ENCODE assay signal across 16 cellular contexts in the genomic region with DNA sequence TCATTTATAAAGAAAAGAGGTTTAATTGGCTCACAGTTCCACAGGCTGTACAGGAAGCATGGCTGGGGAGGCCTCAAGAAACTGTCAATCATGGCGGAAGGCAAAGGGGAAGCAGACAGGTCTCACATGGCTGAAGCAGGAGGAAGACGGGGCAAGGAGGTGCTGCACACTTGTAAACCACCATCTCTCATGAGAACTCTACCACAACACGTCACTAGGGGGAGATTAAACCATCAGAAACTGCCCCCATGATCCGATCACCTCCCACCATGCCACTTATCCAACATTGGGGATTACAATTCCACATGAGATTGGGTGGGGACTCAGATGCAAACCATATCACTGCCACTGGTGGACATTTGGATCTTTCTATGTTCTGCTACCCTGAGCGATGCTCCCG.
DNase-seq lines count a peak whose midpoint lies in the region; FAIRE-seq and TF ChIP-seq lines count a peak whose summit lies in the region.
"Had no signal": no experiment of that assay in that cellular context is flagged by ENCODE, and none has a peak within 500 bp of the region (broad histone marks: within the 10 kb centered on the region; RNA-seq: fewer than 3 reads in every experiment).

No MANE protein-coding gene starts in this region.

- no peak overlapping the region for H3K14ac ChIP-seq in trophoblast cell (ENCODE audit: low read length)

- DNase-seq in MCF 10A (ENCODE audit: unreplicated experiment) (peak; percentile 32), breast epithelium (ENCODE audit: low spot score in 2 of 2) (no peak), KBM-7 (peak; percentile 29), bronchial epithelial cell (ENCODE audit: low read depth) (peak; percentile 22), stomach (peak; percentile 7), trophoblast cell (no peak), RCC 7860 (ENCODE audit: low spot score) (no peak)
- DNase-seq in NK-92 treated with Interleukin-12 subunit alpha and Interleukin-12 subunit beta, amount 100 ng/mL, for 24 hours (lab: John Stamatoyannopoulos, UW): no peak
- DNase-seq: activated CD4-positive, alpha-beta T cell treated with anti-CD3 and anti-CD28 coated beads, Interleukin-2, amount 10 ng/mL, durations not matched to agents 24 days and 14 days; HFFc6; kidney glomerular epithelial cell; stimulated activated CD4-positive, alpha-beta T cell treated with anti-CD3 and anti-CD28 coated beads, Interleukin-15, amount 100 ng/mL, for 24 hours; T-helper 17 cell had no signal

- H3K79me2 ChIP-seq in trophoblast cell (ENCODE audit: control insufficient read depth, insufficient read depth, low read length, poor library complexity): no peaks in the 10 kb centered on the region

- H3K23ac ChIP-seq in trophoblast cell (ENCODE audit: low read length): no peak overlapping the region

- H2AK5ac ChIP-seq in trophoblast cell (ENCODE audit: low read length): no peak overlapping the region

- POLR2A ChIA-PET in MCF 10A (lab: Yijun Ruan, JAX): no interaction called here

- TF ChIP-seq CTCF in MCF 10A (IDR thresholded peaks at IDR 0.05; ENCODE audit: unreplicated experiment): no peak
- TF ChIP-seq CTCF in breast epithelium (IDR thresholded peaks at IDR 0.05): no peak
- TF ChIP-seq CTCF in bronchial epithelial cell (IDR thresholded peaks at IDR 0.05; ENCODE audit: insufficient read depth, low read length, severe bottlenecking): peak; percentile 39
- no peak for TF ChIP-seq CTCF in stomach (IDR thresholded peaks at IDR 0.05)

- no peak overlapping the region for H4K12ac ChIP-seq in trophoblast cell (ENCODE audit: low read depth, low read length)

- no peak overlapping the region for H3K27ac ChIP-seq in breast epithelium
- no peak overlapping the region for H3K27ac ChIP-seq in stomach
- H3K27ac ChIP-seq in trophoblast cell (ENCODE audit: low read depth, low read length): no peak overlapping the region

- H3K4me1 ChIP-seq in breast epithelium (no peaks in the 10 kb centered on the region), stomach (no peaks in the 10 kb centered on the region), trophoblast cell (ENCODE audit: control insufficient read depth in 1 of 2, insufficient read depth in 2 of 2, low read length in 2 of 2) (no peaks in the 10 kb centered on the region)

- H3K79me1 ChIP-seq in trophoblast cell (ENCODE audit: low read length): no peaks in the 10 kb centered on the region

- no peak overlapping the region for H2BK12ac ChIP-seq in trophoblast cell (ENCODE audit: low read length)

- H3K9ac ChIP-seq in trophoblast cell (ENCODE audit: low read length): no peak overlapping the region

- no peaks in the 10 kb centered on the region for H3K4me1 Mint-ChIP-seq in MCF 10A (ENCODE audit: insufficient read depth, unreplicated experiment)
- H3K4me1 Mint-ChIP-seq: activated CD4-positive, alpha-beta T cell treated with anti-CD3 and anti-CD28 coated beads, Interleukin-2, amount 10 ng/mL, durations not matched to agents 24 days and 14 days; B cell had no signal

- no peak overlapping the region for H4K91ac ChIP-seq in trophoblast cell (ENCODE audit: low read depth, low read length)

- 45 to 61% (median 60%) methylated on average over 6 of the region's 6 CpGs for WGBS in stomach, 5 donors
- no CpG with 5 or more reads among the region's 6 CpGs for WGBS in trophoblast cell (ENCODE audit: extremely low coverage, insufficient coverage, insufficient read length)

- TF ChIP-seq POLR2A in breast epithelium (IDR thresholded peaks at IDR 0.05) (no peak), stomach (IDR thresholded peaks at IDR 0.05) (no peak)

- no TSS peak for BruUV-seq in MCF 10A (replicated peaks; lab: Mats Ljungman, UMichigan)

- no peak overlapping the region for H4K8ac ChIP-seq in trophoblast cell (ENCODE audit: low read depth, low read length)

- no peaks in the 10 kb centered on the region for H3K36me3 Mint-ChIP-seq in MCF 10A (ENCODE audit: insufficient read depth, unreplicated experiment)

- H3K4me3 Mint-ChIP-seq in MCF 10A (ENCODE audit: unreplicated experiment): no peak overlapping the region
- H3K4me3 Mint-ChIP-seq: activated CD4-positive, alpha-beta T cell treated with anti-CD3 and anti-CD28 coated beads, Interleukin-2, amount 10 ng/mL, durations not matched to agents 24 days and 14 days; B cell; HFFc6; T-helper 17 cell had no signal

- no peak overlapping the region for H3K18ac ChIP-seq in trophoblast cell (ENCODE audit: low read length)

- H3K9me3 Mint-ChIP-seq in MCF 10A (ENCODE audit: unreplicated experiment): no peaks in the 10 kb centered on the region
- H3K9me3 Mint-ChIP-seq: activated CD4-positive, alpha-beta T cell treated with anti-CD3 and anti-CD28 coated beads, Interleukin-2, amount 10 ng/mL, durations not matched to agents 24 days and 14 days had no signal

- TF ChIP-seq EP300 in stomach (IDR thresholded peaks at IDR 0.05): no peak

- in situ Hi-C loops in KBM-7 (cut with MboI; ENCODE audit: low pct_unique_long_range_greater_than_20kb, low sequenced_read_pairs): no loop called here

- FAIRE-seq in bronchial epithelial cell (lab: Jason Lieb, UNC) (no peak), RCC 7860 (lab: Jason Lieb, UNC) (no peak)
- FAIRE-seq: colon, GM12878 had no signal

- H3K4me2 ChIP-seq in trophoblast cell (ENCODE audit: low read length): no peak overlapping the region

- intact Hi-C loops in MCF 10A (cut with micrococcal nuclease): no loop called here
- intact Hi-C loops in breast epithelium (cut with DNase I; ENCODE audit: low total_unique reads): no loop called here
- intact Hi-C loops in stomach (cut with DNase I; ENCODE audit: low total_unique reads): no loop called here

- H3K27me3 ChIP-seq in breast epithelium: peaks cover 0 to 5% of the 10 kb centered on the region in 2 donors
- no peaks in the 10 kb centered on the region for H3K27me3 ChIP-seq in bronchial epithelial cell (ENCODE audit: control insufficient read depth, insufficient read depth, low read length)
- peaks cover 0 to 63% (median 0%) of the 10 kb centered on the region in 3 donors for H3K27me3 ChIP-seq in stomach
- H3K27me3 ChIP-seq in trophoblast cell (ENCODE audit: insufficient read depth, low read length): no peaks in the 10 kb centered on the region

- H3K9me3 ChIP-seq in breast epithelium (no peaks in the 10 kb centered on the region), stomach (peaks cover 0 to 9% (median 4%) of the 10 kb centered on the region in 4 donors), trophoblast cell (ENCODE audit: insufficient read depth, low read depth, low read length) (peaks cover 14% of the 10 kb centered on the region)

- no peak overlapping the region for H2BK5ac ChIP-seq in trophoblast cell (ENCODE audit: low read depth, low read length, poor library complexity)

- H3K36me3 ChIP-seq in breast epithelium (no peaks in the 10 kb centered on the region), bronchial epithelial cell (ENCODE audit: control insufficient read depth, insufficient read depth, low read length) (no peaks in the 10 kb centered on the region), stomach (no peaks in the 10 kb centered on the region), trophoblast cell (ENCODE audit: control insufficient read depth in 1 of 2, insufficient read depth in 2 of 2, low read length in 2 of 2) (no peaks in the 10 kb centered on the region)

- H2BK120ac ChIP-seq in trophoblast cell (ENCODE audit: insufficient read depth, low read length, poor library complexity): no peak overlapping the region

- peaks cover 13% of the 10 kb centered on the region for H3K27me3 Mint-ChIP-seq in MCF 10A (ENCODE audit: insufficient read depth, unreplicated experiment)
- H3K27me3 Mint-ChIP-seq: activated CD4-positive, alpha-beta T cell treated with anti-CD3 and anti-CD28 coated beads, Interleukin-2, amount 10 ng/mL, durations not matched to agents 24 days and 14 days had no signal

- no peak overlapping the region for H3K27ac Mint-ChIP-seq in MCF 10A (ENCODE audit: low read depth, unreplicated experiment)
- H3K27ac Mint-ChIP-seq: activated CD4-positive, alpha-beta T cell treated with anti-CD3 and anti-CD28 coated beads, Interleukin-2, amount 10 ng/mL, durations not matched to agents 24 days and 14 days; B cell; HFFc6; T-helper 17 cell had no signal

- CTCF ChIA-PET in MCF 10A (lab: Yijun Ruan, JAX): interaction anchor here (0.7 to 7.1 kb wide), 3 partner anchors 105 to 277 kb away, joined by 3 to 55 read pairs (median 5); no protein-coding TSS in a partner anchor

- no peak overlapping the region for H2AFZ ChIP-seq in trophoblast cell (ENCODE audit: insufficient read depth, low read length, poor library complexity)

- H3K4ac ChIP-seq in trophoblast cell (ENCODE audit: low read depth, low read length): no peak overlapping the region

- no peak overlapping the region for H3K4me3 ChIP-seq in breast epithelium
- no peak overlapping the region for H3K4me3 ChIP-seq in bronchial epithelial cell (ENCODE audit: low read depth, low read length)
- no peak overlapping the region for H3K4me3 ChIP-seq in stomach
- no peak overlapping the region for H3K4me3 ChIP-seq in trophoblast cell (ENCODE audit: low read depth, low read length)
- H3K4me3 ChIP-seq: GM12878 had no signal

Comparison
In these comparisons a context has a peak if more than half of its experiments do, and no peak if none do; other contexts are left out.
1. DNase-seq: peak in MCF 10A (single experiment), KBM-7 (single experiment), bronchial epithelial cell (single experiment) and stomach (single experiment); none in breast epithelium (0 of 2), trophoblast cell (0 of 2), RCC 7860 (single experiment) and NK-92 treated with Interleukin-12 subunit alpha and Interleukin-12 subunit beta, amount 100 ng/mL, for 24 hours (single experiment).